23 cellular contexts compared by ENCODE assay signal in the genomic region with DNA sequence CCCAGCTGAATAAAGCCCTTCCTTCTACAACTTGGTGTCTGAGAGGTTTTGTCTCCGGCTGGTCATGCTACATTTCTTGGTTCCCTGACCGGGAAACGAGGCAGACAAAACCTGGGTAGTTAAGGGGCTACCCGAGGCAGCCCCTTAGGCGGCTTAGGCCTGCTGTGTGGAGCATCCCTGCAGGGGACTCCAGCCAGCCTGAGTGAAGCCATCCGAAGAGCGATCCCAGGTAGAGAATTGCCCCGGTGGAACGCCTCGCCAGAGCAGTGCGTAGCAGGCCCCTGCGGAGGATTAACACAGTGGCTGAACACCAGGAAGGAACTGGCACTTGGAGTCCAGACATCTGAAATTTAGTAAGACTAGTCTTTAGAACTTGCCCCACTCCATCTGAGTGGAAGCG. TPM values are rescaled to one million over a fixed set of nuclear protein-coding genes. Genes with fewer than 3 reads are reported as not detected.
"Had no signal": no experiment of that assay in that cellular context is flagged by ENCODE, and none has a peak within 500 bp of the region (broad histone marks: within the 10 kb centered on the region; RNA-seq: fewer than 3 reads in every experiment).

No MANE protein-coding gene starts in this region.

- H3K27ac ChIP-seq: brain microvascular endothelial cell, colonic mucosa, left ventricle myocardium inferior, ovary, psoas muscle, skin epidermis had no signal

- H3K27me3 Mint-ChIP-seq: activated CD4-positive, alpha-beta T cell treated with anti-CD3 and anti-CD28 coated beads, Interleukin-2, amount 10 ng/mL, durations not matched to agents 7 days and 5 days; central memory CD8-positive, alpha-beta T cell had no signal

- H3K4me3 ChIP-seq: colonic mucosa, left ventricle myocardium inferior, ovary, psoas muscle, skin epidermis had no signal

- H3K4me3 Mint-ChIP-seq: activated CD4-positive, alpha-beta T cell treated with anti-CD3 and anti-CD28 coated beads, Interleukin-2, amount 10 ng/mL, durations not matched to agents 7 days and 5 days; activated CD8-positive, alpha-beta T cell treated with anti-CD3 and anti-CD28 coated beads, Interleukin-2, amount 10 ng/mL, durations not matched to agents 7 days and 5 days; activated T-cell treated with anti-CD3 and anti-CD28 coated beads, Interleukin-2, amount 50 U/mL, for 4 hours; central memory CD8-positive, alpha-beta T cell; stimulated activated effector memory CD8-positive, alpha-beta T cell treated with anti-CD3 and anti-CD28 coated beads, Interleukin-12 subunit alpha, Interleukin-12 subunit beta, amount 100 ng/mL, for 72 hours had no signal

- H3K9me3 Mint-ChIP-seq: activated CD4-positive, alpha-beta T cell treated with anti-CD3 and anti-CD28 coated beads, Interleukin-2, amount 10 ng/mL, durations not matched to agents 7 days and 5 days; activated T-cell treated with anti-CD3 and anti-CD28 coated beads, Interleukin-2, amount 50 U/mL, for 4 hours; central memory CD8-positive, alpha-beta T cell; stimulated activated effector memory CD8-positive, alpha-beta T cell treated with anti-CD3 and anti-CD28 coated beads, Interleukin-12 subunit alpha, Interleukin-12 subunit beta, amount 100 ng/mL, for 72 hours had no signal

- H3K27ac Mint-ChIP-seq: activated CD4-positive, alpha-beta T cell treated with anti-CD3 and anti-CD28 coated beads, Interleukin-2, amount 10 ng/mL, durations not matched to agents 7 days and 5 days; activated CD8-positive, alpha-beta T cell treated with anti-CD3 and anti-CD28 coated beads, Interleukin-2, amount 10 ng/mL, durations not matched to agents 7 days and 5 days; stimulated activated effector memory CD8-positive, alpha-beta T cell treated with anti-CD3 and anti-CD28 coated beads, Interleukin-12 subunit alpha, Interleukin-12 subunit beta, amount 100 ng/mL, for 72 hours had no signal

- H3K36me3 ChIP-seq: colonic mucosa, left ventricle myocardium inferior, ovary had no signal

- H3K9me3 ChIP-seq: colonic mucosa, left ventricle myocardium inferior, ovary, psoas muscle had no signal

- DNase-seq: activated CD4-positive, alpha-beta T cell treated with anti-CD3 and anti-CD28 coated beads, Interleukin-2, amount 10 ng/mL, durations not matched to agents 7 days and 5 days; activated CD8-positive, alpha-beta T cell treated with anti-CD3 and anti-CD28 coated beads, Interleukin-2, amount 10 ng/mL, durations not matched to agents 7 days and 5 days; activated effector memory CD4-positive, alpha-beta T cell treated with anti-CD3 and anti-CD28 coated beads, Interleukin-2, amount 50 U/mL, for 16 hours; activated naive CD4-positive, alpha-beta T cell treated with anti-CD3 and anti-CD28 coated beads, Interleukin-2, amount 50 U/mL, for 16 hours; activated T-cell treated with anti-CD3 and anti-CD28 coated beads, Interleukin-2, amount 50 U/mL, for 4 hours; aorta; brain microvascular endothelial cell; colonic mucosa; erythroblast; foreskin melanocyte; islet precursor cell; left ventricle myocardium inferior; ovary; psoas muscle; right cardiac atrium; stimulated activated CD4-positive, alpha-beta T cell treated with anti-CD3 and anti-CD28 coated beads, Interleukin-4, amount 100 ng/mL, for 24 hours; T-helper 1 cell; T-helper 9 cell had no signal

- ATAC-seq: activated CD8-positive, alpha-beta T cell treated with anti-CD3 and anti-CD28 coated beads, Interleukin-2, amount 10 ng/mL, durations not matched to agents 7 days and 5 days; activated T-cell treated with anti-CD3 and anti-CD28 coated beads, Interleukin-2, amount 50 U/mL, for 4 hours; psoas muscle; right cardiac atrium; stimulated activated effector memory CD8-positive, alpha-beta T cell treated with anti-CD3 and anti-CD28 coated beads, Interleukin-12 subunit alpha, Interleukin-12 subunit beta, amount 100 ng/mL, for 72 hours had no signal

- H3K4me1 ChIP-seq: colonic mucosa, left ventricle myocardium inferior, psoas muscle had no signal

- H3K27me3 ChIP-seq: brain microvascular endothelial cell, colonic mucosa, ovary had no signal

- H3K4me1 Mint-ChIP-seq: activated CD4-positive, alpha-beta T cell treated with anti-CD3 and anti-CD28 coated beads, Interleukin-2, amount 10 ng/mL, durations not matched to agents 7 days and 5 days had no signal

RNA-seq across cellular contexts. Expression of a gene that starts 21.2 kb away (rescaled TPM):
- total RNA-seq: aorta, colonic mucosa, left ventricle myocardium inferior, myocyte, right cardiac atrium, ureter had no signal
- polyA plus RNA-seq: aorta, psoas muscle had no signal

RNA-seq across cellular contexts. Expression of a gene that starts 51.6 kb away (rescaled TPM):
- total RNA-seq: activated CD4-positive, alpha-beta T cell treated with anti-CD3 and anti-CD28 coated beads, Interleukin-2, amount 10 ng/mL, durations not matched to agents 7 days and 5 days; activated CD8-positive, alpha-beta T cell treated with anti-CD3 and anti-CD28 coated beads, Interleukin-2, amount 10 ng/mL, durations not matched to agents 7 days and 5 days; activated T-cell treated with anti-CD3 and anti-CD28 coated beads, Interleukin-2, amount 50 U/mL, for 4 hours; myocyte had no signal
